In the genomic region with DNA sequence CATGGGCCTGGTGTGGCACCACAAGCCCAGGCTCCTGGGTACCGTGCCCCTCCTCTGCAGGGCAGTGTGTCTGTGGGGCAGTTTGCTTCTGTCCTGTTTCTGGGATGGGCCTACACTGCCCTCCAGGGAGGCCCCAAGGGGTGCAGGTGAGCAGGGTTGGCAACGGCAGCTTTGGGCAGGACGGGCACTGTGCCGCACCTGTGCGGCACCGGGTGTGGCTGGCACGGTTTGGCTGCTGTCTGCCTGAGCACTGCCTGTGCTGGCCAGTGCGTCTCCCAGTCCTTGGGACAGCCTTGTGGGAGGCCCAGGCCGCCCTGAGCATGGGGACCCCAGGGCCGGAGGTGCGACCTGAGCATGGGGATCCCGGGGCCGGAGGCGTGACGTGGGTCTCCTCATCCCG, we compare ENCODE assay signal across 17 cellular contexts. TPM values are rescaled to one million over a fixed set of nuclear protein-coding genes. Genes with fewer than 3 reads are reported as not detected.
DNase-seq lines count a peak whose midpoint lies in the region; ATAC-seq, FAIRE-seq and TF ChIP-seq lines count a peak whose summit lies in the region.
"Had no signal": no experiment of that assay in that cellular context is flagged by ENCODE, and none has a peak within 500 bp of the region (broad histone marks: within the 10 kb centered on the region; RNA-seq: fewer than 3 reads in every experiment).

No MANE protein-coding gene starts in this region.

- no peaks in the 10 kb centered on the region for H3K9me3 Mint-ChIP-seq in MCF 10A (ENCODE audit: unreplicated experiment)

- H3K27me3 ChIP-seq in breast epithelium, result no peaks in the 10 kb centered on the region
- no peaks in the 10 kb centered on the region for H3K27me3 ChIP-seq in HepG2 (ENCODE audit: control insufficient read depth in 1 of 2, insufficient read depth in 2 of 2, low read length in 2 of 2)
- no peaks in the 10 kb centered on the region for H3K27me3 ChIP-seq in transverse colon

- no peak overlapping the region for H3K9ac ChIP-seq in HepG2 (ENCODE audit: insufficient read depth, low read depth, low read length)

- POLR2A ChIA-PET in MCF 10A (lab: Yijun Ruan, JAX), result interaction anchor here (0.6 to 5.3 kb wide), 9 partner anchors 8 to 82 kb away, joined by 3 to 37 read pairs (median 5); no protein-coding TSS in a partner anchor
- POLR2A ChIA-PET in HepG2 (lab: Yijun Ruan, JAX), result interaction anchor here (2.5 kb wide), 1 partner anchor 34 kb away, joined by 23 read pairs; no protein-coding TSS in a partner anchor

- BruUV-seq in MCF 10A (replicated peaks; lab: Mats Ljungman, UMichigan) (no TSS peak), HepG2 (replicated peaks; lab: Mats Ljungman, UMichigan) (no TSS peak)

- H3K9me3 ChIP-seq in breast epithelium (no peaks in the 10 kb centered on the region), HepG2 (ENCODE audit: low read length) (no peaks in the 10 kb centered on the region), transverse colon (no peaks in the 10 kb centered on the region)

- no peak for FAIRE-seq in HepG2 (lab: Jason Lieb, UNC)

- peak overlapping the region; percentile 23 for H3K4me3 Mint-ChIP-seq in MCF 10A (ENCODE audit: unreplicated experiment)

- peaks cover 6% of the 10 kb centered on the region for H3K36me3 Mint-ChIP-seq in MCF 10A (ENCODE audit: insufficient read depth, unreplicated experiment)

- H3K4me2 ChIP-seq in HepG2 (ENCODE audit: low read depth, low read length), result no peak overlapping the region

- no peak overlapping the region for H3K4me3 ChIP-seq in breast epithelium
- no peak overlapping the region for H3K4me3 ChIP-seq in HepG2 (replicated peaks in 1 of 3; ENCODE audit: insufficient read depth in 1 of 3, low read depth in 2 of 3, low read length in 3 of 3)
- H3K4me3 ChIP-seq in skin epidermis, result no peak overlapping the region
- no peak overlapping the region for H3K4me3 ChIP-seq in transverse colon

- intact Hi-C loops in MCF 10A (cut with micrococcal nuclease), result no loop called here
- intact Hi-C loops in breast epithelium (cut with DNase I; ENCODE audit: low total_unique reads), result no loop called here
- intact Hi-C loops in HepG2 (cut with micrococcal nuclease; ENCODE audit: unreplicated experiment), result loop anchor here (5.0 kb wide), 1 partner anchor 191 kb away; no protein-coding TSS in a partner anchor
- intact Hi-C loops in transverse colon (cut with DNase I; ENCODE audit: low total_unique reads), result no loop called here

- no peaks in the 10 kb centered on the region for H3K36me3 ChIP-seq in breast epithelium
- no peaks in the 10 kb centered on the region for H3K36me3 ChIP-seq in HepG2 (replicated peaks in 1 of 2; ENCODE audit: control insufficient read depth in 1 of 2, insufficient read depth in 2 of 2, low read length in 2 of 2)
- no peaks in the 10 kb centered on the region for H3K36me3 ChIP-seq in transverse colon

- DNase-seq in MCF 10A (ENCODE audit: unreplicated experiment) (peak; percentile 51), breast epithelium (ENCODE audit: low spot score in 2 of 2) (no peak), cerebellar cortex (ENCODE audit: low spot score) (peak; percentile 29), HepG2 (ENCODE audit: low spot score) (no peak), NCI-H226 (no peak), transverse colon (no peak)
- DNase-seq in activated CD8-positive, alpha-beta memory T cell treated with anti-CD3 and anti-CD28 coated beads, Interleukin-2, amount 50 U/mL, for 4 hours, result no peak
- DNase-seq: COR-L47, DMS153, EL, MV-4-11, NCI-H1417 treated with DMSO at 0.1 percent for 48 hours, NCI-H2029, NCI-H2171 treated with DMSO at 0.1 percent for 48 hours, NCI-H510A treated with DMSO at 0.1 percent for 48 hours had no signal

- no peaks in the 10 kb centered on the region for H3K27me3 Mint-ChIP-seq in MCF 10A (ENCODE audit: insufficient read depth, unreplicated experiment)

- TF ChIP-seq RAD21 in HepG2 (CRISPR knock-in tag; IDR thresholded peaks at IDR 0.05), result no peak

- WGBS in HepG2 (ENCODE audit: low lambda C conversion rate), result 100% methylated on average over 4 of the region's 16 CpGs
- 73% methylated on average over 16 of the region's 16 CpGs; no CpG with 5 or more reads in 1 of the 2 donors for WGBS in transverse colon (ENCODE audit: low coverage in 1 of 2), 2 donors

- in situ Hi-C loops in HepG2 (cut with HindIII; ENCODE audit: extremely low pct_ligation_motif_present, low pct_unique_long_range_greater_than_20kb) (no loop called here), transverse colon (cut with MboI; ENCODE audit: low pct_ligation_motif_present in 1 of 4, low pct_unique_long_range_greater_than_20kb in 1 of 4, low sequenced_read_pairs in 3 of 4) (no loop called here)

- no peak for TF ChIP-seq POLR2A in breast epithelium (IDR thresholded peaks at IDR 0.05)
- no peak for TF ChIP-seq POLR2A in HepG2 (IDR thresholded peaks at IDR 0.05; ENCODE audit: insufficient read depth in 1 of 2, low read depth in 2 of 2, low read length in 2 of 2)
- TF ChIP-seq POLR2A in transverse colon (IDR thresholded peaks at IDR 0.05), result no peak

- CTCF ChIA-PET in MCF 10A (lab: Yijun Ruan, JAX), result interaction anchor here (0.6 to 2.5 kb wide), 6 partner anchors 13 to 303 kb away, joined by 3 to 11 read pairs (median 4); no protein-coding TSS in a partner anchor
- CTCF ChIA-PET in HepG2 (lab: Yijun Ruan, JAX; ENCODE audit: low intra/inter-chr PET ratio, low total read pairs), result no interaction called here

- H3K27ac ChIP-seq in breast epithelium, result peak overlapping the region in 1 of 2 donors; percentile 55
- H3K27ac ChIP-seq in HepG2 (ENCODE audit: extremely low read length, insufficient read depth, low read length), result peak overlapping the region; percentile 74
- H3K27ac ChIP-seq in skin epidermis, result peak overlapping the region in 14 of 21 experiments; percentile 7 to 89 (median 82)
- no peak overlapping the region for H3K27ac ChIP-seq in transverse colon
- H3K27ac ChIP-seq: 22Rv1 had no signal

- peaks cover 32% of the 10 kb centered on the region; the same call in 1 of the 2 replicates for H4K20me1 ChIP-seq in HepG2 (ENCODE audit: insufficient read depth, low read length)

- no peak overlapping the region for H2AFZ ChIP-seq in HepG2 (ENCODE audit: low read length)

- H3K79me2 ChIP-seq in HepG2 (ENCODE audit: insufficient read depth, low read length), result peaks cover 63% of the 10 kb centered on the region

- H3K4me1 Mint-ChIP-seq in MCF 10A (ENCODE audit: insufficient read depth, unreplicated experiment), result peaks cover 36% of the 10 kb centered on the region

- TF ChIP-seq CTCF in MCF 10A (IDR thresholded peaks at IDR 0.05; ENCODE audit: unreplicated experiment), result no peak
- TF ChIP-seq CTCF in breast epithelium (IDR thresholded peaks at IDR 0.05), result no peak
- TF ChIP-seq CTCF in HepG2 (CRISPR knock-in tag; IDR thresholded peaks at IDR 0.05), result no peak
- no peak for TF ChIP-seq CTCF in transverse colon (IDR thresholded peaks at IDR 0.05)

- H3K4me1 ChIP-seq in breast epithelium (peaks cover 44 to 48% of the 10 kb centered on the region in 2 donors), HepG2 (ENCODE audit: insufficient read depth, low read length) (peaks cover 58% of the 10 kb centered on the region), transverse colon (peaks cover 38 to 78% (median 54%) of the 10 kb centered on the region in 4 donors)

- no peak for TF ChIP-seq EP300 in HepG2 (IDR thresholded peaks at IDR 0.05; ENCODE audit: low read depth in 2 of 2, low read length in 2 of 2)
- no peak for TF ChIP-seq EP300 in HepG2 (CRISPR knock-in tag; IDR thresholded peaks at IDR 0.05; ENCODE audit: borderline replicate concordance)
- TF ChIP-seq EP300 in transverse colon (IDR thresholded peaks at IDR 0.05; ENCODE audit: low read depth), result no peak

- ATAC-seq in HepG2, result no peak

- H3K27ac Mint-ChIP-seq in MCF 10A (ENCODE audit: low read depth, unreplicated experiment), result no peak overlapping the region

TF ChIP-seq in HepG2, 621 proteins besides CTCF, POLR2A, EP300 and RAD21:
- TF ChIP-seq HNRNPL (IDR thresholded peaks at IDR 0.05; ENCODE audit: low read depth, low read length), result peak; percentile 92
- TF ChIP-seq NR2F6 (IDR thresholded peaks at IDR 0.05), result no peak
- TF ChIP-seq NR2F6 (CRISPR knock-in tag; IDR thresholded peaks at IDR 0.05), result no peak

RNA-seq across cellular contexts. Expression of a gene that starts 37.2 kb away (rescaled TPM):
- total RNA-seq in MCF 10A (2022) (57.7 and 65.5 TPM in 2 replicates), breast epithelium (10 to 100 TPM; 31.0 to 63.0 (median 31.5) TPM), HepG2 (2016; rRNA removed; fragmentation: Illumina TruSeq; extraction: Trizol) (19.2 and 29.2 TPM in 2 replicates), transverse colon (10 to 100 TPM; 27.3 to 70.5 (median 58.6) TPM)
- total RNA-seq in HepG2 (2016; cell fraction: cytosol; rRNA removed; fragmentation: Illumina TruSeq; extraction: Trizol; ENCODE audit: low read depth), result 24.1 and 24.5 TPM in 2 replicates
- 16.2 and 29.2 TPM in 2 replicates for total RNA-seq in HepG2 (2016; cell fraction: insoluble cytoplasmic fraction; rRNA removed; fragmentation: Illumina TruSeq; extraction: Trizol)
- 50.6 and 51.0 TPM in 2 replicates for total RNA-seq in HepG2 (2016; cell fraction: membrane; rRNA removed; fragmentation: Illumina TruSeq; extraction: Trizol)
- total RNA-seq in HepG2 (2016; cell fraction: nucleus; rRNA removed; fragmentation: Illumina TruSeq; extraction: Trizol), result 14.5 and 14.9 TPM in 2 replicates
- polyA plus RNA-seq in HepG2 (2011; rRNA removed), result 18.9 and 23.8 TPM in 2 replicates
- polyA plus RNA-seq in HepG2 (2011; cell fraction: cytosol; rRNA removed), result 20.3 and 28.6 TPM in 2 replicates
- polyA plus RNA-seq in HepG2 (2011; cell fraction: nucleus; rRNA removed), result 25.5 and 28.6 TPM in 2 replicates
- polyA plus RNA-seq in HepG2 (2012), result 42.6 and 48.4 TPM in 2 replicates
- polyA plus RNA-seq in HepG2 (2016; cell fraction: cytosol; fragmentation: Illumina TruSeq; extraction: Trizol; ENCODE audit: low read depth), result 68.3 and 74.3 TPM in 2 replicates
- 28.2 and 39.1 TPM in 2 replicates for polyA plus RNA-seq in HepG2 (2016; cell fraction: insoluble cytoplasmic fraction; fragmentation: Illumina TruSeq; extraction: Trizol; ENCODE audit: low read depth)
- 81.0 and 95.6 TPM in 2 replicates for polyA plus RNA-seq in HepG2 (2016; cell fraction: membrane; fragmentation: Illumina TruSeq; extraction: Trizol; ENCODE audit: low read depth)
- 27.8 and 30.7 TPM in 2 replicates for polyA plus RNA-seq in HepG2 (2016; cell fraction: nucleus; fragmentation: Illumina TruSeq; extraction: Trizol; ENCODE audit: insufficient read depth, low read depth)
- polyA minus RNA-seq in HepG2 (2011; rRNA and poly(A)+ RNA removed; ENCODE audit: low replicate concordance), result 26.4 and 69.1 TPM in 2 replicates
- polyA minus RNA-seq in HepG2 (2011; cell fraction: cytosol; rRNA and poly(A)+ RNA removed), result 27.2 and 30.5 TPM in 2 replicates
- 13.6 and 15.8 TPM in 2 replicates for polyA minus RNA-seq in HepG2 (2011; cell fraction: nucleus; rRNA and poly(A)+ RNA removed)

Comparison
In these comparisons a context has a peak if more than half of its experiments do, and no peak if none do; other contexts are left out.
1. DNase-seq: peak in MCF 10A (single experiment) and cerebellar cortex (single experiment); none in breast epithelium (0 of 2), HepG2 (single experiment), NCI-H226 (single experiment), activated CD8-positive, alpha-beta memory T cell treated with anti-CD3 and anti-CD28 coated beads, Interleukin-2, amount 50 U/mL, for 4 hours (single experiment) and transverse colon (single experiment).
2. H3K27ac ChIP-seq: peak in HepG2 (single experiment) and skin epidermis (14 of 21); none in transverse colon (0 of 4).